ENCODE assay signal across 8 cellular contexts in the genomic region with DNA sequence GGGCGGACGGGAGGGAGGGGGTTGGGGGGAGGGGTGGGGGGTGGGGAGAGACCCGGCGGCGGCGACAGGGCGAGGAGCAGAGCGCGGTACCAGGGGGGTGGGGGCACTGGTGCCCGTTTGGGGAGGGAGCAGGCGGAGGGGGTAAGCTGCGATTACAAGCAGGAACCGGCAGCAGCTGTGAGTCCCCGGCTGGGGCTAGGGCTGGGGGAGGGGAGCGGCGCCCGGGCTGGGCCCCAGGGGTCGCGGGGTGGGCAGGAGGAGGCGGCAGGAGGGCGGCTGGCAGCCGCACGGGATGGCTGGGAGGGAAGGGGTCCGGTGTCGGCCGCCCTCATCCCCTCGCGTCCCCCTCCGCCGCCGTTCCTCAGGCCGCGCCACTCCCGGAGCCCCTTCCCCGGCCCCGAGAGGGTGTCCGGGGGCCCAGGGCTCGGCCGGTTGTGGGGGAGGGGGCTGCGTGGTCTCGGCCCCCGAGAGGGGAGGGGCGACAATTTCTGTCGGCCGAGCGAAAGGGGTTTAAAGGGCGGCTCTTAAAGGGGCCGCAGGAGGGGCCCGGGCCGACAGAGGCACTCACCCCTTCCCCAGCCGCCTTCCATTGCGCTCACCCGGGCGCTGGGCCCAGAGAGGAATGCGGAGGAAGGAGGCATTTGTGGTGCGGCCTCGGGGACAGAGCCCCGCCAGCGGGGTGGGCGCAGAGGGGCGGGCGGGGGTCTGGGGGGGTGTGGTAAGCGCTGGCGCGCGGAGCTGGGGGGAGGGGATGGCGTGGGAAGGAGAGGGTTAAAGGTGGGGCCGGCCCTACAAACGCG. TPM values are rescaled to one million over a fixed set of nuclear protein-coding genes. Genes with fewer than 3 reads are reported as not detected.
DNase-seq lines count a peak whose midpoint lies in the region; ATAC-seq and TF ChIP-seq lines count a peak whose summit lies in the region.

Gene TBKBP1 (plus strand): TSS at position 144 of the 800 bp plus-strand sequence. CDS start 1,952 bp downstream, outside the sequence.

- peaks cover 6% of the 10 kb centered on the region for H3K4me1 ChIP-seq in A673 (ENCODE audit: insufficient read depth, low read length, poor library complexity, severe bottlenecking)
- peaks cover 5% of the 10 kb centered on the region for H3K4me1 ChIP-seq in RWPE2 (ENCODE audit: insufficient read depth, poor library complexity, severe bottlenecking)
- H3K4me1 ChIP-seq in heart right ventricle, result peaks cover 0 to 47% (median 37%) of the 10 kb centered on the region in 9 donors

- DNase-seq in A673 (ENCODE audit: low spot score), result peak; percentile 69
- DNase-seq in H4 (ENCODE audit: low spot score), result peak; percentile 48
- no peak for DNase-seq in RWPE2 (ENCODE audit: low spot score)
- peak; percentile 63 for DNase-seq in activated naive CD8-positive, alpha-beta T cell treated with anti-CD3 and anti-CD28 coated beads, Interleukin-2, amount 50 U/mL, for 24 hours
- peak; percentile 52 to 65 for DNase-seq in heart right ventricle
- DNase-seq in progenitor cell of endocrine pancreas (ENCODE audit: low spot score, unreplicated experiment), result peak; percentile 80
- DNase-seq in erythroblast (lab: John Stamatoyannopoulos, UW), result no peak

- intact Hi-C loops in A673 (cut with micrococcal nuclease; ENCODE audit: unreplicated experiment), result no loop called here
- intact Hi-C loops in heart right ventricle (cut with DNase I), result loop anchor here in 2 of 10 donors (10.0 kb wide), 2 partner anchors 91 to 111 kb away; no protein-coding TSS in a partner anchor

- H3K27me3 Mint-ChIP-seq in activated naive CD8-positive, alpha-beta T cell treated with anti-CD3 and anti-CD28 coated beads, Interleukin-2, amount 50 U/mL, for 24 hours, result no peaks in the 10 kb centered on the region
- peaks cover 6% of the 10 kb centered on the region for H3K27me3 Mint-ChIP-seq in progenitor cell of endocrine pancreas

- no peak for TF ChIP-seq POLR2A in erythroblast (IDR thresholded peaks at IDR 0.05; ENCODE audit: low read length)

- H3K4me3 ChIP-seq in A673 (ENCODE audit: low read depth, low read length, poor library complexity, severe bottlenecking) (peak within 1 kb of the TSS; percentile 60), RWPE2 (ENCODE audit: severe bottlenecking) (peak within 1 kb of the TSS; percentile 71), heart right ventricle (peak within 1 kb of the TSS; percentile 84 to 100 (median 98))

- H3K27me3 ChIP-seq in A673 (replicated peaks; ENCODE audit: insufficient read depth, low read depth, low read length, poor library complexity), result no peaks in the 10 kb centered on the region
- no peaks in the 10 kb centered on the region for H3K27me3 ChIP-seq in RWPE2 (ENCODE audit: insufficient read depth, poor library complexity, severe bottlenecking)
- no peaks in the 10 kb centered on the region for H3K27me3 ChIP-seq in heart right ventricle

- peak within 1 kb of the TSS; percentile 94 for H3K27ac Mint-ChIP-seq in activated naive CD8-positive, alpha-beta T cell treated with anti-CD3 and anti-CD28 coated beads, Interleukin-2, amount 50 U/mL, for 24 hours
- peak within 1 kb of the TSS; percentile 82 for H3K27ac Mint-ChIP-seq in progenitor cell of endocrine pancreas

- CTCF ChIA-PET in A673 (lab: Charles Lee), result no interaction called here

- WGBS in heart right ventricle, 2 donors, result 0 to 1% methylated on average over 38 to 69 of the region's 70 CpGs

- ATAC-seq in RWPE2 (ENCODE audit: low read depth), result peak; percentile 42
- ATAC-seq in activated naive CD8-positive, alpha-beta T cell treated with anti-CD3 and anti-CD28 coated beads, Interleukin-2, amount 50 U/mL, for 24 hours, result peak; percentile 30
- ATAC-seq in heart right ventricle, result peak; percentile 31 to 43 (median 34)
- no peak for ATAC-seq in GM21515 (IDR thresholded peaks at IDR 0.05; ENCODE audit: unreplicated experiment)

- BruUV-seq in A673 (replicated peaks; lab: Mats Ljungman, UMichigan), result no TSS peak

- no peaks in the 10 kb centered on the region for H3K9me3 Mint-ChIP-seq in activated naive CD8-positive, alpha-beta T cell treated with anti-CD3 and anti-CD28 coated beads, Interleukin-2, amount 50 U/mL, for 24 hours
- H3K9me3 Mint-ChIP-seq in progenitor cell of endocrine pancreas (ENCODE audit: low read depth), result no peaks in the 10 kb centered on the region

- H3K4me1 Mint-ChIP-seq in activated naive CD8-positive, alpha-beta T cell treated with anti-CD3 and anti-CD28 coated beads, Interleukin-2, amount 50 U/mL, for 24 hours, result peaks cover 65% of the 10 kb centered on the region
- peaks cover 16% of the 10 kb centered on the region for H3K4me1 Mint-ChIP-seq in progenitor cell of endocrine pancreas (ENCODE audit: low read depth)

- H3K4me3 Mint-ChIP-seq in activated naive CD8-positive, alpha-beta T cell treated with anti-CD3 and anti-CD28 coated beads, Interleukin-2, amount 50 U/mL, for 24 hours, result peak within 1 kb of the TSS; percentile 88
- peak within 1 kb of the TSS; percentile 90 for H3K4me3 Mint-ChIP-seq in progenitor cell of endocrine pancreas (ENCODE audit: low read depth)

- peaks cover 4% of the 10 kb centered on the region for H3K36me3 Mint-ChIP-seq in activated naive CD8-positive, alpha-beta T cell treated with anti-CD3 and anti-CD28 coated beads, Interleukin-2, amount 50 U/mL, for 24 hours (ENCODE audit: low read depth)
- H3K36me3 Mint-ChIP-seq in progenitor cell of endocrine pancreas (ENCODE audit: insufficient read depth), result peaks cover 4% of the 10 kb centered on the region

- TF ChIP-seq CTCF in A673 (conservative IDR thresholded peaks at IDR 0.05; ENCODE audit: low read depth, low read length) (no peak), RWPE2 (IDR thresholded peaks at IDR 0.05; ENCODE audit: poor library complexity, severe bottlenecking) (no peak), heart right ventricle (IDR thresholded peaks at IDR 0.05) (no peak), progenitor cell of endocrine pancreas (IDR thresholded peaks at IDR 0.05; ENCODE audit: unreplicated experiment) (no peak)

- H3K36me3 ChIP-seq in A673 (ENCODE audit: insufficient read depth, low read length, poor library complexity, severe bottlenecking) (peaks cover 1% of the 10 kb centered on the region), RWPE2 (ENCODE audit: low read depth) (peaks cover 5% of the 10 kb centered on the region; the same call in 1 of the 2 replicates), heart right ventricle (peaks cover 0 to 26% (median 2%) of the 10 kb centered on the region in 9 donors)

- H3K27ac ChIP-seq in A673 (ENCODE audit: low read depth, low read length, poor library complexity, severe bottlenecking) (peak within 1 kb of the TSS; percentile 63), RWPE2 (ENCODE audit: poor library complexity, severe bottlenecking) (peak within 1 kb of the TSS; percentile 50), heart right ventricle (peak within 1 kb of the TSS; percentile 94 to 99 (median 94))

- POLR2A ChIA-PET in A673 (lab: Charles Lee; ENCODE audit: low non-redundant PET), result interaction anchor here (0.6 kb wide), 1 partner anchor 45 kb away, joined by 20 read pairs; the partner anchor contains the start of gene KPNB1

- no peaks in the 10 kb centered on the region for H3K9me3 ChIP-seq in A673 (ENCODE audit: low read depth, low read length, poor library complexity, severe bottlenecking)
- H3K9me3 ChIP-seq in RWPE2 (ENCODE audit: severe bottlenecking), result no peaks in the 10 kb centered on the region
- H3K9me3 ChIP-seq in heart right ventricle, result no peaks in the 10 kb centered on the region

RNA-seq across cellular contexts. Expression of gene TBKBP1, which starts in this region (rescaled TPM):
- total RNA-seq in A673 (2021) (21.1 and 25.3 TPM in 2 replicates), heart right ventricle (10 to 100 TPM in 9 of 10 donors, 1 to 10 TPM in 1; 8.4 to 19.9 (median 12.6) TPM), progenitor cell of endocrine pancreas (21.7 and 23.2 TPM in 2 replicates)
- 7.8 and 13.7 TPM in 2 replicates for total RNA-seq in H4 (2014; rRNA removed; shearing (Covaris generic))
- 10 to 100 TPM in 1 of 2 donors, 1 to 10 TPM in 1; 9.9 to 27.9 TPM for polyA plus RNA-seq in heart right ventricle

Comparison
In these comparisons a context has a peak if more than half of its experiments do, and no peak if none do; other contexts are left out.
1. DNase-seq: peak in A673 (single experiment), H4 (single experiment), activated naive CD8-positive, alpha-beta T cell treated with anti-CD3 and anti-CD28 coated beads, Interleukin-2, amount 50 U/mL, for 24 hours (single experiment), heart right ventricle (2 of 2) and progenitor cell of endocrine pancreas (single experiment); none in RWPE2 (single experiment) and erythroblast (0 of 2).
2. Peak in every context shown above with its lines, with median percentiles within 50 percentile points of each other: H3K27ac ChIP-seq and H3K4me3 ChIP-seq.